In genomic region chr2:150141241-150142001, GRCh38 we compare ENCODE assay signal across 13 cellular contexts.
DNase-seq lines count a peak whose midpoint lies in the region; ATAC-seq, FAIRE-seq and TF ChIP-seq lines count a peak whose summit lies in the region.
"Had no signal": no experiment of that assay in that cellular context is flagged by ENCODE, and none has a peak within 500 bp of the region (broad histone marks: within the 10 kb centered on the region; RNA-seq: fewer than 3 reads in every experiment).

No MANE protein-coding gene starts in this region.

- H3K27ac Mint-ChIP-seq in activated CD8-positive, alpha-beta T cell treated with anti-CD3 and anti-CD28 coated beads for 36 hours = no peak overlapping the region
- no peak overlapping the region for H3K27ac Mint-ChIP-seq in CD4-positive, alpha-beta T cell
- H3K27ac Mint-ChIP-seq: activated CD4-positive, alpha-beta memory T cell treated with anti-CD3 and anti-CD28 coated beads for 36 hours; T-helper 17 cell had no signal

- no peaks in the 10 kb centered on the region for H3K9me1 ChIP-seq in keratinocyte (ENCODE audit: control insufficient read depth, extremely low read depth, insufficient read depth, low read length)

- DNase-seq in Daoy (ENCODE audit: low read depth) (peak; percentile 66), Kasumi-1 (lab: John Stamatoyannopoulos, UW) (peak; percentile 11 to 39), SK-MEL-5 (ENCODE audit: low read depth, low spot score) (peak; percentile 62), keratinocyte (ENCODE audit: low read depth, low spot score) (peak; percentile 36), adrenal gland (no peak), SK-N-DZ (ENCODE audit: low spot score) (no peak)
- DNase-seq in activated CD8-positive, alpha-beta T cell treated with anti-CD3 and anti-CD28 coated beads for 36 hours = no peak
- no peak for DNase-seq in CD4-positive, alpha-beta T cell
- DNase-seq: activated CD4-positive, alpha-beta memory T cell treated with anti-CD3 and anti-CD28 coated beads for 36 hours; T-helper 17 cell; tibial artery had no signal

- in situ Hi-C loops in SK-MEL-5 (cut with HindIII; ENCODE audit: low pct_unique_long_range_greater_than_20kb, low sequenced_read_pairs) = no loop called here

- dilution Hi-C loops in keratinocyte (cut with MboI; ENCODE audit: extremely low pct_ligation_motif_present, low sequenced_read_pairs) = no loop called here

- H3K27ac ChIP-seq in keratinocyte (ENCODE audit: control insufficient read depth, insufficient read depth, low read length) (peak overlapping the region; percentile 98), adrenal gland (no peak overlapping the region)
- H3K27ac ChIP-seq in CD4-positive, alpha-beta T cell (ENCODE audit: low read depth, low read length) = no peak overlapping the region
- H3K27ac ChIP-seq: cardiac muscle cell, hepatocyte, tibial artery had no signal

- no peaks in the 10 kb centered on the region for H3K4me1 Mint-ChIP-seq in activated CD8-positive, alpha-beta T cell treated with anti-CD3 and anti-CD28 coated beads for 36 hours (ENCODE audit: low read depth)
- no peaks in the 10 kb centered on the region for H3K4me1 Mint-ChIP-seq in CD4-positive, alpha-beta T cell (ENCODE audit: low read depth)
- H3K4me1 Mint-ChIP-seq: T-helper 17 cell had no signal

- H3K36me3 ChIP-seq in keratinocyte (ENCODE audit: control insufficient read depth in 2 of 2, extremely low read depth in 1 of 2, insufficient read depth in 2 of 2, low read length in 2 of 2) (no peaks in the 10 kb centered on the region), adrenal gland (replicated peaks in 1 of 2) (no peaks in the 10 kb centered on the region)
- H3K36me3 ChIP-seq: cardiac muscle cell, tibial artery had no signal

- no peak for ATAC-seq in activated CD8-positive, alpha-beta T cell treated with anti-CD3 and anti-CD28 coated beads for 36 hours
- no peak for ATAC-seq in CD4-positive, alpha-beta T cell (ENCODE audit: poor library complexity)
- ATAC-seq: T-helper 17 cell had no signal

- WGBS in adrenal gland, 4 donors = 51 to 60% (median 54%) methylated on average over 4 of the region's 4 CpGs

- TF ChIP-seq POLR2A in adrenal gland (IDR thresholded peaks at IDR 0.05) = no peak

- POLR2A ChIA-PET in activated CD8-positive, alpha-beta T cell treated with anti-CD3 and anti-CD28 coated beads for 36 hours (lab: Charles Lee) = no interaction called here
- POLR2A ChIA-PET in CD4-positive, alpha-beta T cell (lab: Charles Lee) = no interaction called here

- no peaks in the 10 kb centered on the region for H3K79me2 ChIP-seq in keratinocyte (ENCODE audit: control insufficient read depth, insufficient read depth, low read length)
- H3K79me2 ChIP-seq: hepatocyte had no signal

- TF ChIP-seq CTCF in keratinocyte (optimal IDR thresholded peaks at IDR 0.05 in 1 of 3, IDR thresholded peaks at IDR 0.05 in 1 of 3, conservative IDR thresholded peaks at IDR 0.05 in 1 of 3; ENCODE audit: extremely low read depth in 1 of 3, insufficient read depth in 2 of 3, low read length in 3 of 3) (no peak), adrenal gland (IDR thresholded peaks at IDR 0.05) (no peak)
- no peak for TF ChIP-seq CTCF in activated CD8-positive, alpha-beta T cell treated with anti-CD3 and anti-CD28 coated beads for 36 hours (IDR thresholded peaks at IDR 0.05)
- no peak for TF ChIP-seq CTCF in CD4-positive, alpha-beta T cell (IDR thresholded peaks at IDR 0.05)

- H2AFZ ChIP-seq in keratinocyte (ENCODE audit: control insufficient read depth, low read length) = peak overlapping the region; percentile 0
- H2AFZ ChIP-seq: hepatocyte had no signal

- CTCF ChIA-PET in activated CD8-positive, alpha-beta T cell treated with anti-CD3 and anti-CD28 coated beads for 36 hours (lab: Charles Lee) = no interaction called here
- CTCF ChIA-PET in CD4-positive, alpha-beta T cell (lab: Charles Lee) = interaction anchor here (1.2 kb wide), 1 partner anchor 14 kb away, joined by 3 read pairs; no protein-coding TSS in a partner anchor

- H3K9me3 ChIP-seq in keratinocyte (ENCODE audit: control insufficient read depth, low read depth, low read length) = peaks cover 2% of the 10 kb centered on the region
- peaks cover 0 to 7% (median 0%) of the 10 kb centered on the region in 3 donors for H3K9me3 ChIP-seq in adrenal gland (replicated peaks in 1 of 3)
- no peaks in the 10 kb centered on the region for H3K9me3 ChIP-seq in CD4-positive, alpha-beta T cell (ENCODE audit: control insufficient read depth, low read length)

- no peak overlapping the region for H3K4me3 ChIP-seq in keratinocyte (ENCODE audit: control insufficient read depth in 2 of 3, extremely low read depth in 1 of 3, insufficient read depth in 2 of 3, low read depth in 1 of 3, low read length in 3 of 3)
- H3K4me3 ChIP-seq in adrenal gland = no peak overlapping the region
- H3K4me3 ChIP-seq: cardiac muscle cell, hepatocyte, tibial artery had no signal

- H3K4me3 Mint-ChIP-seq in activated CD8-positive, alpha-beta T cell treated with anti-CD3 and anti-CD28 coated beads for 36 hours = no peak overlapping the region
- H3K4me3 Mint-ChIP-seq in CD4-positive, alpha-beta T cell = no peak overlapping the region
- H3K4me3 Mint-ChIP-seq: activated CD4-positive, alpha-beta memory T cell treated with anti-CD3 and anti-CD28 coated beads for 36 hours; T-helper 17 cell had no signal

- peak; percentile 71 for FAIRE-seq in keratinocyte (lab: Jason Lieb, UNC)

- H3K9ac ChIP-seq in keratinocyte (ENCODE audit: control insufficient read depth, extremely low read depth, insufficient read depth, low read length) = peak overlapping the region; percentile 62

- no peaks in the 10 kb centered on the region for H3K27me3 Mint-ChIP-seq in activated CD8-positive, alpha-beta T cell treated with anti-CD3 and anti-CD28 coated beads for 36 hours
- H3K27me3 Mint-ChIP-seq in CD4-positive, alpha-beta T cell = no peaks in the 10 kb centered on the region
- H3K27me3 Mint-ChIP-seq: activated CD4-positive, alpha-beta memory T cell treated with anti-CD3 and anti-CD28 coated beads for 36 hours; T-helper 17 cell had no signal

- H3K4me2 ChIP-seq in keratinocyte (ENCODE audit: control insufficient read depth, extremely low read depth, insufficient read depth, low read depth, low read length) = peak overlapping the region; percentile 54
- H3K4me2 ChIP-seq: hepatocyte had no signal

- H3K36me3 Mint-ChIP-seq in activated CD8-positive, alpha-beta T cell treated with anti-CD3 and anti-CD28 coated beads for 36 hours (ENCODE audit: low read depth) = no peaks in the 10 kb centered on the region
- no peaks in the 10 kb centered on the region for H3K36me3 Mint-ChIP-seq in CD4-positive, alpha-beta T cell (ENCODE audit: low read depth)
- H3K36me3 Mint-ChIP-seq: activated CD4-positive, alpha-beta memory T cell treated with anti-CD3 and anti-CD28 coated beads for 36 hours had no signal

- H3K9me3 Mint-ChIP-seq in activated CD8-positive, alpha-beta T cell treated with anti-CD3 and anti-CD28 coated beads for 36 hours = peaks cover 13% of the 10 kb centered on the region
- peaks cover 16% of the 10 kb centered on the region for H3K9me3 Mint-ChIP-seq in CD4-positive, alpha-beta T cell

- H3K27me3 ChIP-seq in keratinocyte (ENCODE audit: control insufficient read depth, extremely low read depth, insufficient read depth, low read length) (no peaks in the 10 kb centered on the region), adrenal gland (no peaks in the 10 kb centered on the region)
- no peaks in the 10 kb centered on the region for H3K27me3 ChIP-seq in CD4-positive, alpha-beta T cell (ENCODE audit: control insufficient read depth, insufficient read depth, low read length)
- H3K27me3 ChIP-seq: cardiac muscle cell, hepatocyte, tibial artery had no signal

- no peaks in the 10 kb centered on the region for H4K20me1 ChIP-seq in keratinocyte (ENCODE audit: control insufficient read depth, extremely low read depth, insufficient read depth, low read length)

- intact Hi-C loops in activated CD8-positive, alpha-beta T cell treated with anti-CD3 and anti-CD28 coated beads for 36 hours (cut with micrococcal nuclease) = no loop called here
- intact Hi-C loops in adrenal gland (cut with DNase I) = no loop called here
- intact Hi-C loops in CD4-positive, alpha-beta T cell (cut with DNase I, micrococcal nuclease) = no loop called here

- H3K4me1 ChIP-seq in keratinocyte (ENCODE audit: control insufficient read depth, extremely low read depth, insufficient read depth, low read length) = peaks cover 55% of the 10 kb centered on the region
- peaks cover 0 to 8% of the 10 kb centered on the region in 2 donors for H3K4me1 ChIP-seq in adrenal gland (replicated peaks in 1 of 2)
- H3K4me1 ChIP-seq: tibial artery had no signal

Comparison
In these comparisons a context has a peak if more than half of its experiments do, and no peak if none do; other contexts are left out.
1. DNase-seq: peak in Daoy (single experiment), Kasumi-1 (2 of 2), SK-MEL-5 (single experiment) and keratinocyte (single experiment); none in activated CD8-positive, alpha-beta T cell treated with anti-CD3 and anti-CD28 coated beads for 36 hours (single experiment), adrenal gland (0 of 7), SK-N-DZ (single experiment) and CD4-positive, alpha-beta T cell (0 of 10).